ENCODE assay signal across 16 cellular contexts in the genomic region with DNA sequence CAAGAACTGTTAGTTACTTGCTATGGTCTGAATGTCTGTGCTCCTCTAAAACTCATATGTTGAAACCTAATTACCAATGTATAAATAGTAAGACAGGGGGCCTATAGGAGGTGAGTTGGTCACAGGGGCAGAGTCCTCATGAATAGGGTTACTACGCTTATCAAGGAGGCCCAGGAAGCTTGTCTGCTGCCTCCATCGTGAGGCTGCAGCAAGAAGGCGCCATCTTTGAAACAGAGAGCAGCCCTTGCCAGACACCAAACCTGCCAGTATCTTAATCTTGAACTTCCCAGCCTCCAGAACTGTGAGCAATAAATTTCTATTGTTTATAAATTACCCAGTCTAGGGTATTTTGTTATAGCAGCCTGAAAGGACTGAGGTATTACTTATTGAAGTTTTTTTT.
DNase-seq lines count a peak whose midpoint lies in the region; ATAC-seq and TF ChIP-seq lines count a peak whose summit lies in the region.
"Had no signal": no experiment of that assay in that cellular context is flagged by ENCODE, and none has a peak within 500 bp of the region (broad histone marks: within the 10 kb centered on the region; RNA-seq: fewer than 3 reads in every experiment).

No MANE protein-coding gene starts in this region.

- no peaks in the 10 kb centered on the region for H3K27me3 Mint-ChIP-seq in mesothelial cell of epicardium (ENCODE audit: low read depth)
- H3K27me3 Mint-ChIP-seq: CD8-positive, alpha-beta memory T cell had no signal

- H3K9me3 Mint-ChIP-seq in mesothelial cell of epicardium, result peaks cover 4% of the 10 kb centered on the region
- H3K9me3 Mint-ChIP-seq: GM23338 had no signal

- DNase-seq in DMS53 (lab: John Stamatoyannopoulos, UW) (peak; percentile 60), DMS53 treated with DMSO at 0.1 percent for 48 hours (lab: John Stamatoyannopoulos, UW; ENCODE audit: unreplicated experiment) (no peak), Panc1 (ENCODE audit: low read depth, low spot score) (no peak), mesothelial cell of epicardium (ENCODE audit: low spot score in 2 of 2, unreplicated experiment in 2 of 2) (no peak), globus pallidus (ENCODE audit: low spot score) (no peak)
- DNase-seq: 8988T; AML-193; Caco-2; CD8-positive, alpha-beta memory T cell; EL; H7 had no signal

- no peaks in the 10 kb centered on the region for H3K36me3 ChIP-seq in HEK293 (ENCODE audit: control insufficient read depth in 2 of 2, insufficient read depth in 1 of 2, low read length in 2 of 2)
- no peaks in the 10 kb centered on the region for H3K36me3 ChIP-seq in Panc1 (ENCODE audit: control insufficient read depth, insufficient read depth, low read length)
- H3K36me3 ChIP-seq: BLaER1 had no signal

- H3K4me1 Mint-ChIP-seq in mesothelial cell of epicardium, result peaks cover 49% of the 10 kb centered on the region

- POLR2A ChIA-PET in HEK293 (lab: Yijun Ruan, JAX), result no interaction called here
- POLR2A ChIA-PET in Panc1 (lab: Charles Lee), result no interaction called here

- H3K9me3 ChIP-seq in HEK293 (ENCODE audit: control insufficient read depth, insufficient read depth, low read depth, low read length) (no peaks in the 10 kb centered on the region), Panc1 (ENCODE audit: control insufficient read depth, insufficient read depth, low read depth, low read length) (peaks cover 5% of the 10 kb centered on the region; the same call in 1 of the 2 replicates)

- H3K4me3 Mint-ChIP-seq in mesothelial cell of epicardium, result no peak overlapping the region
- H3K4me3 Mint-ChIP-seq: CD8-positive, alpha-beta memory T cell; GM23338 had no signal

- BruUV-seq in Panc1 (replicated peaks; lab: Mats Ljungman, UMichigan), result no TSS peak

- TF ChIP-seq CTCF in HEK293 (tag by site-specific recombination; IDR thresholded peaks at IDR 0.05), result no peak
- no peak for TF ChIP-seq CTCF in Panc1 (IDR thresholded peaks at IDR 0.05)
- no peak for TF ChIP-seq CTCF in mesothelial cell of epicardium (IDR thresholded peaks at IDR 0.05; ENCODE audit: unreplicated experiment)

- H3K4me3 ChIP-seq in HEK293 (ENCODE audit: low read depth, low read length) (no peak overlapping the region), Panc1 (ENCODE audit: low read depth in 2 of 2, low read length in 2 of 2) (no peak overlapping the region)
- H3K4me3 ChIP-seq: BLaER1, GM23338 had no signal

- H3K27ac ChIP-seq in HEK293 (ENCODE audit: extremely low read depth, low read depth, low read length) (no peak overlapping the region), Panc1 (ENCODE audit: low read length) (peak overlapping the region; percentile 62; the same call in 1 of the 2 replicates)
- H3K27ac ChIP-seq: BLaER1 had no signal

- ATAC-seq in Panc1 (no peak), HG02623 (IDR thresholded peaks at IDR 0.05; ENCODE audit: unreplicated experiment) (no peak)
- ATAC-seq: GM23338, HepG2 had no signal

- intact Hi-C loops in Panc1 (cut with micrococcal nuclease; ENCODE audit: unreplicated experiment), result no loop called here

- peak overlapping the region; percentile 93 for H3K27ac Mint-ChIP-seq in mesothelial cell of epicardium
- H3K27ac Mint-ChIP-seq: CD8-positive, alpha-beta memory T cell; GM23338 had no signal

- CTCF ChIA-PET in HEK293 (lab: Yijun Ruan, JAX), result interaction anchor here (0.8 to 1.0 kb wide), 3 partner anchors 11 to 75 kb away, joined by 3 to 4 read pairs (median 3); no protein-coding TSS in a partner anchor
- CTCF ChIA-PET in Panc1 (lab: Charles Lee), result no interaction called here

- peaks cover 3% of the 10 kb centered on the region for H3K36me3 Mint-ChIP-seq in mesothelial cell of epicardium

- H3K27me3 ChIP-seq in Panc1 (ENCODE audit: control insufficient read depth, insufficient read depth, low read length), result no peaks in the 10 kb centered on the region
- H3K27me3 ChIP-seq: BLaER1 had no signal

- H3K4me1 ChIP-seq in HEK293 (ENCODE audit: control insufficient read depth, insufficient read depth, low read length), result peaks cover 5% of the 10 kb centered on the region; the same call in 1 of the 2 replicates
- peaks cover 16% of the 10 kb centered on the region for H3K4me1 ChIP-seq in Panc1 (ENCODE audit: control insufficient read depth, insufficient read depth, low read length)
- H3K4me1 ChIP-seq: BLaER1 had no signal

- in situ Hi-C loops in Panc1 (cut with HindIII; ENCODE audit: low pct_unique_long_range_greater_than_20kb, low sequenced_read_pairs), result no loop called here

TF ChIP-seq in HEK293, 187 proteins besides CTCF, POLR2A, EP300 and RAD21:
- TF ChIP-seq ZNF266 (tag by site-specific recombination; IDR thresholded peaks at IDR 0.05; ENCODE audit: low read depth) (0 out of 2 replicates have a peak, but pooled peaks have one; percentile 24), ZNF146 (tag by site-specific recombination; IDR thresholded peaks at IDR 0.05) (no peak)
